1 cellular context compared by ENCODE assay signal in the genomic region with DNA sequence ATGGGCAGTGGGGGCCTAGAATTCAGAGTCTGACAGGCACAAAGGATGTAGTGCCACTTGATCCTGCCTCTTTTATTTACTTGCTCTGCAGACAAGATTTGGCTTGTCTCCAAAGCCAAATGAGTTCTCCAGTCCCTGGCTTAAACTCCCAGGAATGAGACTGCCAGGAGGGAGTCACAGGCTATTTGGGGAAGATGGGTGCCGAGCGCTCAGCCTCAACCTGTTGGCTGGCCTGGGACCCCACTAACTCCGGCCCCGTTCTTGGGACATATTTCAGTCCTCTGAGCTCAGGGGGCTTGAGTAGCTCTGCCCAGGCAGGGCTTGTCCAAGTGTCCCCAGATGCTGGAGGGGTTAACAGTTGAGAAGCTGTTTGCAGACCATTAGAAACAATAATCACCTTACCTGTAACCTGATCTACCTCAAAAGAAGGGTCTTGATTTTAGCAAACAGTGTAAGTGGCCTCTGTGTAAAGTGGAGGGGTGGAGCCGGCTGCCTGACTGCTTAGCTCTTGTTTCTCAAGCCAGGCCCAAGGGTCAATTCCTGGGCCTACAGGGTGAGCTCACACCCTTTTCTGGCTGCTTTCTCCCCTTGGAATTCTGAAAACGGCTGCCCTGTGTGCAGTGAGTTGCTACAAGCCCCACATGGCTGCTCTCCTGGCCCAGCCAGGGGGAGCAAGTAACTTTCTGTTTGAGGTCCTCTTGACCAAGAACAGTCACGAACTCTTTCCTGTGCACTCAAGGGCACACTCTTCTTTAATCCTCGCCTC.
TF ChIP-seq lines count a peak whose summit lies in the region.

No MANE protein-coding gene starts in this region.

TF ChIP-seq in GM23338, 12 proteins besides CTCF, POLR2A, EP300 and RAD21 (continued from another document):
- TF ChIP-seq, protein P1, sequence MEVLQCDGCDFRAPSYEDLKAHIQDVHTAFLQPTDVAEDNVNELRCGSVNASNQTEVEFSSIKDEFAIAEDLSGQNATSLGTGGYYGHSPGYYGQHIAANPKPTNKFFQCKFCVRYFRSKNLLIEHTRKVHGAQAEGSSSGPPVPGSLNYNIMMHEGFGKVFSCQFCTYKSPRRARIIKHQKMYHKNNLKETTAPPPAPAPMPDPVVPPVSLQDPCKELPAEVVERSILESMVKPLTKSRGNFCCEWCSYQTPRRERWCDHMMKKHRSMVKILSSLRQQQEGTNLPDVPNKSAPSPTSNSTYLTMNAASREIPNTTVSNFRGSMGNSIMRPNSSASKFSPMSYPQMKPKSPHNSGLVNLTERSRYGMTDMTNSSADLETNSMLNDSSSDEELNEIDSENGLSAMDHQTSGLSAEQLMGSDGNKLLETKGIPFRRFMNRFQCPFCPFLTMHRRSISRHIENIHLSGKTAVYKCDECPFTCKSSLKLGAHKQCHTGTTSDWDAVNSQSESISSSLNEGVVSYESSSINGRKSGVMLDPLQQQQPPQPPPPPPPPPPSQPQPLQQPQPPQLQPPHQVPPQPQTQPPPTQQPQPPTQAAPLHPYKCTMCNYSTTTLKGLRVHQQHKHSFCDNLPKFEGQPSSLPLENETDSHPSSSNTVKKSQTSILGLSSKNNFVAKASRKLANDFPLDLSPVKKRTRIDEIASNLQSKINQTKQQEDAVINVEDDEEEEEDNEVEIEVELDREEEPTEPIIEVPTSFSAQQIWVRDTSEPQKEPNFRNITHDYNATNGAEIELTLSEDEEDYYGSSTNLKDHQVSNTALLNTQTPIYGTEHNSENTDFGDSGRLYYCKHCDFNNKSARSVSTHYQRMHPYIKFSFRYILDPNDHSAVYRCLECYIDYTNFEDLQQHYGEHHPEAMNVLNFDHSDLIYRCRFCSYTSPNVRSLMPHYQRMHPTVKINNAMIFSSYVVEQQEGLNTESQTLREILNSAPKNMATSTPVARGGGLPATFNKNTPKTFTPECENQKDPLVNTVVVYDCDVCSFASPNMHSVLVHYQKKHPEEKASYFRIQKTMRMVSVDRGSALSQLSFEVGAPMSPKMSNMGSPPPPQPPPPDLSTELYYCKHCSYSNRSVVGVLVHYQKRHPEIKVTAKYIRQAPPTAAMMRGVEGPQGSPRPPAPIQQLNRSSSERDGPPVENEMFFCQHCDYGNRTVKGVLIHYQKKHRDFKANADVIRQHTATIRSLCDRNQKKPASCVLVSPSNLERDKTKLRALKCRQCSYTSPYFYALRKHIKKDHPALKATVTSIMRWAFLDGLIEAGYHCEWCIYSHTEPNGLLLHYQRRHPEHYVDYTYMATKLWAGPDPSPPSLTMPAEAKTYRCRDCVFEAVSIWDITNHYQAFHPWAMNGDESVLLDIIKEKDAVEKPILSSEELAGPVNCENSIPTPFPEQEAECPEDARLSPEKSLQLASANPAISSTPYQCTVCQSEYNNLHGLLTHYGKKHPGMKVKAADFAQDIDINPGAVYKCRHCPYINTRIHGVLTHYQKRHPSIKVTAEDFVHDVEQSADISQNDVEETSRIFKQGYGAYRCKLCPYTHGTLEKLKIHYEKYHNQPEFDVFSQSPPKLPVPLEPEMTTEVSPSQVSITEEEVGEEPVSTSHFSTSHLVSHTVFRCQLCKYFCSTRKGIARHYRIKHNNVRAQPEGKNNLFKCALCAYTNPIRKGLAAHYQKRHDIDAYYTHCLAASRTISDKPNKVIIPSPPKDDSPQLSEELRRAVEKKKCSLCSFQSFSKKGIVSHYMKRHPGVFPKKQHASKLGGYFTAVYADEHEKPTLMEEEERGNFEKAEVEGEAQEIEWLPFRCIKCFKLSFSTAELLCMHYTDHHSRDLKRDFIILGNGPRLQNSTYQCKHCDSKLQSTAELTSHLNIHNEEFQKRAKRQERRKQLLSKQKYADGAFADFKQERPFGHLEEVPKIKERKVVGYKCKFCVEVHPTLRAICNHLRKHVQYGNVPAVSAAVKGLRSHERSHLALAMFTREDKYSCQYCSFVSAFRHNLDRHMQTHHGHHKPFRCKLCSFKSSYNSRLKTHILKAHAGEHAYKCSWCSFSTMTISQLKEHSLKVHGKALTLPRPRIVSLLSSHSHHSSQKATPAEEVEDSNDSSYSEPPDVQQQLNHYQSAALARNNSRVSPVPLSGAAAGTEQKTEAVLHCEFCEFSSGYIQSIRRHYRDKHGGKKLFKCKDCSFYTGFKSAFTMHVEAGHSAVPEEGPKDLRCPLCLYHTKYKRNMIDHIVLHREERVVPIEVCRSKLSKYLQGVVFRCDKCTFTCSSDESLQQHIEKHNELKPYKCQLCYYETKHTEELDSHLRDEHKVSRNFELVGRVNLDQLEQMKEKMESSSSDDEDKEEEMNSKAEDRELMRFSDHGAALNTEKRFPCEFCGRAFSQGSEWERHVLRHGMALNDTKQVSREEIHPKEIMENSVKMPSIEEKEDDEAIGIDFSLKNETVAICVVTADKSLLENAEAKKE (CRISPR knock-in tag; IDR thresholded peaks at IDR 0.05) = no peak
- TF ChIP-seq ZNF114 (CRISPR knock-in tag; IDR thresholded peaks at IDR 0.05) (no peak), JUNB (IDR thresholded peaks at IDR 0.05; ENCODE audit: unreplicated experiment) (no peak), POLR2AphosphoS5 (IDR thresholded peaks at IDR 0.05; ENCODE audit: low read depth) (no peak), CREB1 (CRISPR knock-in tag; IDR thresholded peaks at IDR 0.05; ENCODE audit: low read depth) (no peak), NANOG (IDR thresholded peaks at IDR 0.05; ENCODE audit: borderline replicate concordance) (no peak; the same call in 1 of the 2 replicates)
